In genomic region chr9:754150-754931, GRCh38 we compare ENCODE assay signal across 28 cellular contexts.
A peak's percentile ranks its signal among the peaks of the same experiment; 100 is the strongest.
DNase-seq lines count a peak whose midpoint lies in the region; ATAC-seq and TF ChIP-seq lines count a peak whose summit lies in the region.
"Had no signal": no experiment of that assay in that cellular context is flagged by ENCODE, and none has a peak within 500 bp of the region (broad histone marks: within the 10 kb centered on the region; RNA-seq: fewer than 3 reads in every experiment).

No MANE protein-coding gene starts in this region.

- no peaks in the 10 kb centered on the region for H3K9me3 Mint-ChIP-seq in naive thymus-derived CD8-positive, alpha-beta T cell
- H3K9me3 Mint-ChIP-seq: activated T-cell treated with anti-CD3 and anti-CD28 coated beads, Interleukin-2, amount 50 U/mL, for 24 hours; brain; H9 had no signal

- H3K4me1 Mint-ChIP-seq in naive thymus-derived CD8-positive, alpha-beta T cell, result peaks cover 15 to 38% (median 27%) of the 10 kb centered on the region in 4 donors

- H3K4me1 ChIP-seq in right atrium auricular region (peaks cover 0 to 51% of the 10 kb centered on the region in 2 donors), heart left ventricle (peaks cover 0 to 48% (median 31%) of the 10 kb centered on the region in 12 donors), RWPE2 (ENCODE audit: insufficient read depth, poor library complexity, severe bottlenecking) (peaks cover 38% of the 10 kb centered on the region), foreskin keratinocyte (peaks cover 31% of the 10 kb centered on the region), thoracic aorta (ENCODE audit: control insufficient read depth in 1 of 2, low read depth in 2 of 2) (peaks cover 29 to 53% of the 10 kb centered on the region in 2 donors)
- H3K4me1 ChIP-seq: colonic mucosa had no signal

- no peak for TF ChIP-seq CTCF in right atrium auricular region (IDR thresholded peaks at IDR 0.05)
- TF ChIP-seq CTCF in heart left ventricle (IDR thresholded peaks at IDR 0.05), result peak in 5 of 12 donors; percentile 7 to 23 (median 17)
- peak; percentile 15 for TF ChIP-seq CTCF in RWPE2 (IDR thresholded peaks at IDR 0.05; ENCODE audit: poor library complexity, severe bottlenecking)
- TF ChIP-seq CTCF in foreskin keratinocyte (conservative IDR thresholded peaks at IDR 0.05), result peak; percentile 44
- no peak for TF ChIP-seq CTCF in thoracic aorta (IDR thresholded peaks at IDR 0.05)

- no peak for TF ChIP-seq POLR2A in heart left ventricle (IDR thresholded peaks at IDR 0.05)

- DNase-seq in right atrium auricular region (ENCODE audit: low spot score) (peak; percentile 55), heart left ventricle (no peak), RWPE2 (ENCODE audit: low spot score) (no peak), foreskin keratinocyte (no peak), thoracic aorta (ENCODE audit: low spot score) (no peak), GM19240 (ENCODE audit: insufficient read length, low spot score) (no peak), NCI-H1048 (lab: John Stamatoyannopoulos, UW) (no peak)
- no peak for DNase-seq in naive thymus-derived CD8-positive, alpha-beta T cell
- DNase-seq: activated CD4-positive, alpha-beta T cell treated with anti-CD3 and anti-CD28 coated beads for 1 hour; activated T-cell treated with anti-CD3 and anti-CD28 coated beads, Interleukin-2, amount 50 U/mL, for 24 hours; Caco-2; colonic mucosa; esophagus squamous epithelium; H9; NCI-H1105; NCI-H2029; NCI-H2227 treated with DMSO at 0.1 percent for 48 hours; occipital lobe; stimulated activated CD4-positive, alpha-beta T cell treated with anti-CD3 and anti-CD28 coated beads, Interleukin-12 subunit alpha, Interleukin-12 subunit beta, amount 100 ng/mL, for 4 hours; stimulated activated CD4-positive, alpha-beta T cell treated with anti-CD3 and anti-CD28 coated beads, Interleukin-4, amount 100 ng/mL, for 24 hours; stimulated activated naive CD4-positive, alpha-beta T cell; SW 1271; T1000; uterus had no signal

- no peak overlapping the region for H3K4me3 Mint-ChIP-seq in naive thymus-derived CD8-positive, alpha-beta T cell
- H3K4me3 Mint-ChIP-seq: activated T-cell treated with anti-CD3 and anti-CD28 coated beads, Interleukin-2, amount 50 U/mL, for 24 hours; brain; H9 had no signal

- POLR2A ChIA-PET in naive thymus-derived CD8-positive, alpha-beta T cell (lab: Charles Lee), result no interaction called here

- H3K9me3 ChIP-seq in right atrium auricular region, result no peaks in the 10 kb centered on the region
- no peaks in the 10 kb centered on the region for H3K9me3 ChIP-seq in heart left ventricle
- H3K9me3 ChIP-seq in RWPE2 (ENCODE audit: severe bottlenecking), result no peaks in the 10 kb centered on the region
- no peaks in the 10 kb centered on the region for H3K9me3 ChIP-seq in thoracic aorta
- H3K9me3 ChIP-seq: BLaER1, Caco-2, colonic mucosa, esophagus squamous epithelium, gastroesophageal sphincter, uterus had no signal

- intact Hi-C loops in heart left ventricle (cut with DNase I), result loop anchor here in 1 of 10 donors (5.0 kb wide), 1 partner anchor 62 kb away; no protein-coding TSS in a partner anchor

- peak overlapping the region; percentile 80 to 95 for H3K27ac ChIP-seq in right atrium auricular region
- H3K27ac ChIP-seq in heart left ventricle, result peak overlapping the region in 2 of 12 donors; percentile 33 to 35
- H3K27ac ChIP-seq in RWPE2 (ENCODE audit: poor library complexity, severe bottlenecking), result no peak overlapping the region
- no peak overlapping the region for H3K27ac ChIP-seq in foreskin keratinocyte
- H3K27ac ChIP-seq in thoracic aorta, result peak overlapping the region; percentile 6 to 25
- H3K27ac ChIP-seq: BLaER1, colonic mucosa, gastroesophageal sphincter, KMS-11, uterus had no signal

- ATAC-seq in heart left ventricle, result no peak
- ATAC-seq in RWPE2 (ENCODE audit: low read depth), result no peak
- no peak for ATAC-seq in foreskin keratinocyte
- no peak for ATAC-seq in thoracic aorta (ENCODE audit: insufficient number of reproducible peaks, low FRiP score, low read depth)
- ATAC-seq in naive thymus-derived CD8-positive, alpha-beta T cell, result no peak
- ATAC-seq: gastroesophageal sphincter had no signal

- peaks cover 10% of the 10 kb centered on the region for H3K36me3 ChIP-seq in right atrium auricular region
- peaks cover 0 to 4% (median 0%) of the 10 kb centered on the region in 9 donors for H3K36me3 ChIP-seq in heart left ventricle
- no peaks in the 10 kb centered on the region for H3K36me3 ChIP-seq in RWPE2 (ENCODE audit: low read depth)
- no peaks in the 10 kb centered on the region for H3K36me3 ChIP-seq in thoracic aorta
- H3K36me3 ChIP-seq: BLaER1, colonic mucosa, esophagus squamous epithelium, gastroesophageal sphincter, uterus had no signal

- WGBS in heart left ventricle, 4 donors, result 70 to 75% (median 73%) methylated on average over 9 of the region's 9 CpGs

- H3K27me3 ChIP-seq in right atrium auricular region, result no peaks in the 10 kb centered on the region
- H3K27me3 ChIP-seq in heart left ventricle, result no peaks in the 10 kb centered on the region
- no peaks in the 10 kb centered on the region for H3K27me3 ChIP-seq in RWPE2 (ENCODE audit: insufficient read depth, poor library complexity, severe bottlenecking)
- no peaks in the 10 kb centered on the region for H3K27me3 ChIP-seq in foreskin keratinocyte
- no peaks in the 10 kb centered on the region for H3K27me3 ChIP-seq in thoracic aorta (replicated peaks; ENCODE audit: insufficient read depth)
- H3K27me3 ChIP-seq: BLaER1, colonic mucosa, esophagus squamous epithelium, gastroesophageal sphincter, uterus had no signal

- H3K36me3 Mint-ChIP-seq in naive thymus-derived CD8-positive, alpha-beta T cell, result no peaks in the 10 kb centered on the region
- H3K36me3 Mint-ChIP-seq: brain had no signal

- peak overlapping the region in 1 of 10 donors; percentile 58 for H3K27ac Mint-ChIP-seq in naive thymus-derived CD8-positive, alpha-beta T cell
- H3K27ac Mint-ChIP-seq: activated T-cell treated with anti-CD3 and anti-CD28 coated beads, Interleukin-2, amount 50 U/mL, for 24 hours; brain; H9 had no signal

- H3K27me3 Mint-ChIP-seq in naive thymus-derived CD8-positive, alpha-beta T cell, result peaks cover 0 to 2% (median 0%) of the 10 kb centered on the region in 5 donors

- no peak overlapping the region for H3K4me3 ChIP-seq in right atrium auricular region
- H3K4me3 ChIP-seq in heart left ventricle, result no peak overlapping the region
- H3K4me3 ChIP-seq in RWPE2 (ENCODE audit: severe bottlenecking), result no peak overlapping the region
- H3K4me3 ChIP-seq in thoracic aorta, result no peak overlapping the region
- H3K4me3 ChIP-seq: BLaER1, colonic mucosa, esophagus squamous epithelium, gastroesophageal sphincter, uterus had no signal

Comparison
In these comparisons a context has a peak if more than half of its experiments do, and no peak if none do; other contexts are left out.
1. H3K27ac ChIP-seq: peak in right atrium auricular region (2 of 2) and thoracic aorta (2 of 2); none in RWPE2 (single experiment) and foreskin keratinocyte (single experiment).
2. CTCF ChIP-seq: peak in RWPE2 (single experiment) and foreskin keratinocyte (single experiment); none in right atrium auricular region (0 of 2) and thoracic aorta (single experiment).